In genomic region chr1:205563927-205564441, GRCh38 we compare ENCODE assay signal across 16 cellular contexts. TPM values are rescaled to one million over a fixed set of nuclear protein-coding genes. Genes with fewer than 3 reads are reported as not detected.
DNase-seq lines count a peak whose midpoint lies in the region; ATAC-seq and TF ChIP-seq lines count a peak whose summit lies in the region.
"Had no signal": no experiment of that assay in that cellular context is flagged by ENCODE, and none has a peak within 500 bp of the region (broad histone marks: within the 10 kb centered on the region; RNA-seq: fewer than 3 reads in every experiment).

No MANE protein-coding gene starts in this region.

- H3K36me3 ChIP-seq in HEK293 (ENCODE audit: control insufficient read depth in 2 of 2, insufficient read depth in 1 of 2, low read length in 2 of 2) (no peaks in the 10 kb centered on the region), endodermal cell (ENCODE audit: control insufficient read depth, insufficient read depth, low read length) (no peaks in the 10 kb centered on the region)
- H3K36me3 ChIP-seq: BLaER1 treated with 17β-estradiol and CSF1 and Interleukin-3, amounts not matched to agents 10 nM and 100 nM; spleen had no signal

- H3K27me3 Mint-ChIP-seq in endodermal cell (ENCODE audit: insufficient read depth): peaks cover 54% of the 10 kb centered on the region

- no peak overlapping the region for H3K9ac ChIP-seq in endodermal cell (ENCODE audit: extremely low read depth, low read length, poor library complexity, severe bottlenecking)
- H3K9ac ChIP-seq: BLaER1 treated with 17β-estradiol and CSF1 and Interleukin-3, amounts not matched to agents 10 nM and 100 nM; GM23248; parathyroid adenoma had no signal

- DNase-seq in NCI-H69 (lab: John Stamatoyannopoulos, UW): peak; percentile 91
- DNase-seq in endodermal cell: peak; percentile 49
- DNase-seq in stimulated activated effector memory CD8-positive, alpha-beta T cell treated with anti-CD3 and anti-CD28 coated beads, Interleukin-12 subunit alpha, Interleukin-12 subunit beta, amount 100 ng/mL, for 72 hours (ENCODE audit: low spot score in 2 of 2): no peak
- DNase-seq in NCI-H82 (lab: John Stamatoyannopoulos, UW): no peak
- DNase-seq in DMS 273 treated with DMSO at 0.1 percent for 48 hours (lab: John Stamatoyannopoulos, UW): no peak
- no peak for DNase-seq in activated gamma-delta T cell treated with Interleukin-2 at 50 U/mL for 16 hours
- DNase-seq: activated naive CD4-positive, alpha-beta T cell treated with anti-CD3 and anti-CD28 coated beads, Interleukin-2, amount 10 ng/mL, durations not matched to agents 7 days and 5 days; GM23248; hypothalamus; KBM-7; NCI-H1105 treated with DMSO at 0.1 percent for 48 hours; NCI-H446 treated with DMSO at 0.1 percent for 48 hours; spleen had no signal

- H3K9me3 ChIP-seq in HEK293 (ENCODE audit: control insufficient read depth, insufficient read depth, low read depth, low read length): no peaks in the 10 kb centered on the region
- peaks cover 25% of the 10 kb centered on the region for H3K9me3 ChIP-seq in endodermal cell (ENCODE audit: control insufficient read depth, low read length)

- CTCF ChIA-PET in HEK293 (lab: Yijun Ruan, JAX): interaction anchor here (1.0 to 1.2 kb wide), 2 partner anchors 27 to 167 kb away, joined by 4 read pairs; no protein-coding TSS in a partner anchor

- H3K4me3 ChIP-seq in HEK293 (ENCODE audit: low read depth, low read length) (no peak overlapping the region), endodermal cell (ENCODE audit: low read length) (no peak overlapping the region)
- H3K4me3 ChIP-seq: BLaER1 treated with 17β-estradiol and CSF1 and Interleukin-3, amounts not matched to agents 10 nM and 100 nM; GM23248; spleen had no signal

- no peak overlapping the region for H3K4me3 Mint-ChIP-seq in endodermal cell
- H3K4me3 Mint-ChIP-seq in stimulated activated effector memory CD8-positive, alpha-beta T cell treated with anti-CD3 and anti-CD28 coated beads, Interleukin-12 subunit alpha, Interleukin-12 subunit beta, amount 100 ng/mL, for 72 hours: no peak overlapping the region
- H3K4me3 Mint-ChIP-seq: activated naive CD4-positive, alpha-beta T cell treated with anti-CD3 and anti-CD28 coated beads, Interleukin-2, amount 10 ng/mL, durations not matched to agents 7 days and 5 days had no signal

- ATAC-seq in stimulated activated effector memory CD8-positive, alpha-beta T cell treated with anti-CD3 and anti-CD28 coated beads, Interleukin-12 subunit alpha, Interleukin-12 subunit beta, amount 100 ng/mL, for 72 hours: peak; percentile 19

- H3K27ac Mint-ChIP-seq in endodermal cell: no peak overlapping the region
- no peak overlapping the region for H3K27ac Mint-ChIP-seq in stimulated activated effector memory CD8-positive, alpha-beta T cell treated with anti-CD3 and anti-CD28 coated beads, Interleukin-12 subunit alpha, Interleukin-12 subunit beta, amount 100 ng/mL, for 72 hours
- H3K27ac Mint-ChIP-seq: activated naive CD4-positive, alpha-beta T cell treated with anti-CD3 and anti-CD28 coated beads, Interleukin-2, amount 10 ng/mL, durations not matched to agents 7 days and 5 days had no signal

- H3K27me3 ChIP-seq in endodermal cell (ENCODE audit: control insufficient read depth, insufficient read depth, low read length, poor library complexity, severe bottlenecking): peaks cover 55% of the 10 kb centered on the region

- no peaks in the 10 kb centered on the region for H3K36me3 Mint-ChIP-seq in endodermal cell (ENCODE audit: low read depth)
- no peaks in the 10 kb centered on the region for H3K36me3 Mint-ChIP-seq in stimulated activated effector memory CD8-positive, alpha-beta T cell treated with anti-CD3 and anti-CD28 coated beads, Interleukin-12 subunit alpha, Interleukin-12 subunit beta, amount 100 ng/mL, for 72 hours
- H3K36me3 Mint-ChIP-seq: activated naive CD4-positive, alpha-beta T cell treated with anti-CD3 and anti-CD28 coated beads, Interleukin-2, amount 10 ng/mL, durations not matched to agents 7 days and 5 days had no signal

- peaks cover 33% of the 10 kb centered on the region for H3K9me3 Mint-ChIP-seq in endodermal cell
- H3K9me3 Mint-ChIP-seq in stimulated activated effector memory CD8-positive, alpha-beta T cell treated with anti-CD3 and anti-CD28 coated beads, Interleukin-12 subunit alpha, Interleukin-12 subunit beta, amount 100 ng/mL, for 72 hours: peaks cover 7% of the 10 kb centered on the region
- H3K9me3 Mint-ChIP-seq: activated naive CD4-positive, alpha-beta T cell treated with anti-CD3 and anti-CD28 coated beads, Interleukin-2, amount 10 ng/mL, durations not matched to agents 7 days and 5 days had no signal

- TF ChIP-seq CTCF in HEK293 (tag by site-specific recombination; IDR thresholded peaks at IDR 0.05): no peak
- no peak for TF ChIP-seq CTCF in endodermal cell (conservative IDR thresholded peaks at IDR 0.05)

- H3K4me1 Mint-ChIP-seq in endodermal cell: no peaks in the 10 kb centered on the region
- no peaks in the 10 kb centered on the region for H3K4me1 Mint-ChIP-seq in stimulated activated effector memory CD8-positive, alpha-beta T cell treated with anti-CD3 and anti-CD28 coated beads, Interleukin-12 subunit alpha, Interleukin-12 subunit beta, amount 100 ng/mL, for 72 hours

- no peak overlapping the region for H3K27ac ChIP-seq in HEK293 (ENCODE audit: extremely low read depth, low read depth, low read length)
- no peak overlapping the region for H3K27ac ChIP-seq in endodermal cell (ENCODE audit: low read depth, low read length)
- H3K27ac ChIP-seq: BLaER1 treated with 17β-estradiol and CSF1 and Interleukin-3, amounts not matched to agents 10 nM and 100 nM; GM23248; parathyroid adenoma; spleen had no signal

- peaks cover 10% of the 10 kb centered on the region for H3K4me1 ChIP-seq in HEK293 (ENCODE audit: control insufficient read depth, insufficient read depth, low read length)
- no peaks in the 10 kb centered on the region for H3K4me1 ChIP-seq in endodermal cell (ENCODE audit: control insufficient read depth, insufficient read depth, low read length)
- H3K4me1 ChIP-seq: parathyroid adenoma had no signal

- POLR2A ChIA-PET in HEK293 (lab: Yijun Ruan, JAX): no interaction called here

- WGBS in endodermal cell (ENCODE audit: insufficient coverage in 1 of 2, insufficient read length in 1 of 2), 2 experiments: 81% methylated on average over 2 to 5 of the region's 5 CpGs

TF ChIP-seq in HEK293, 187 proteins besides CTCF, POLR2A, EP300 and RAD21:
- TF ChIP-seq ZNF354C (tag by site-specific recombination; IDR thresholded peaks at IDR 0.05; ENCODE audit: borderline replicate concordance, low read depth) (no peak), TCF7L2 (IDR thresholded peaks at IDR 0.05; ENCODE audit: borderline replicate concordance, low read depth, low read length) (no peak), ZNF341 (tag by site-specific recombination; IDR thresholded peaks at IDR 0.05; ENCODE audit: low read depth) (peak; percentile 28; the same call in 1 of the 2 replicates), KLF17 (tag by site-specific recombination; IDR thresholded peaks at IDR 0.05) (0 out of 2 replicates have a peak, but pooled peaks have one; percentile 59), ZBTB17 (tag by site-specific recombination; IDR thresholded peaks at IDR 0.05) (peak; percentile 67), KLF1 (tag by site-specific recombination; IDR thresholded peaks at IDR 0.05) (peak; percentile 68)

RNA-seq across cellular contexts. Expression of gene CDK18, which starts 59.5 kb away (rescaled TPM):
- total RNA-seq in endodermal cell: 10 to 100 TPM; 58.1 to 88.7 TPM
- polyA plus RNA-seq in endodermal cell (2013, experiment 1 of 2): 24.4 TPM
- 22.7 TPM for polyA plus RNA-seq in endodermal cell (2013, experiment 2 of 2)
- total RNA-seq: GM23248 had no signal
- polyA plus RNA-seq: GM23248 had no signal

Comparison
In these comparisons a context has a peak if more than half of its experiments do, and no peak if none do; other contexts are left out.
1. DNase-seq: peak in NCI-H69 (single experiment) and endodermal cell (single experiment); none in stimulated activated effector memory CD8-positive, alpha-beta T cell treated with anti-CD3 and anti-CD28 coated beads, Interleukin-12 subunit alpha, Interleukin-12 subunit beta, amount 100 ng/mL, for 72 hours (0 of 2), NCI-H82 (single experiment), DMS 273 treated with DMSO at 0.1 percent for 48 hours (single experiment) and activated gamma-delta T cell treated with Interleukin-2 at 50 U/mL for 16 hours (single experiment).